Comparison of ENCODE assay signal across 11 cellular contexts in the genomic region with DNA sequence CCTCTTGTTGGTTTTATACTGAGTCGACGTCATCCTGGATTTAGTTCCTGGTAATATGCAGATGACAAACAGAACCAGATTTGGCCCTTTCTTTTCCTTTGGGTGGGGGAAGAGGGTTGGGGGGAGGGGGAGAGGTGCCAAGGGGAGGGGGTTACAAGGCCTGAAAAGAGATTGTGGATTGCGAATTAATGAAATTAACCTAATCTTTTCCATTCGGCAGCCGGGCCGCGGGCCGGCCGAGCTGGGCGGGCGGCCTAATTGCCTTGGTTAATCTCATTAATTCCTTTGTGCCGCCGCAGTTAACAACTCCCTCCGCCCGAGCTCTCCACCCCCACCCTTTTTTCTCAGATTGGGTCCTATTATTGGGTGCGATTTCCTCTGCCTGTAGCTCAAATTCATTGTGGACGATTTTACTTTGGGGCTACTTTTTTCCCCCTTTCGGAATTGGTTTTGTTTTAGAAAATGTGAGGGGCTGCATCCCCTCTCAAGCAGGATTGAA. TPM values are rescaled to one million over a fixed set of nuclear protein-coding genes. Genes with fewer than 3 reads are reported as not detected.
DNase-seq lines count a peak whose midpoint lies in the region; ATAC-seq and TF ChIP-seq lines count a peak whose summit lies in the region.
"Had no signal": no experiment of that assay in that cellular context is flagged by ENCODE, and none has a peak within 500 bp of the region (broad histone marks: within the 10 kb centered on the region; RNA-seq: fewer than 3 reads in every experiment).

No MANE protein-coding gene starts in this region.

- H3K56ac ChIP-seq in mesendoderm (ENCODE audit: low read length), result peak overlapping the region; percentile 98

- H3K9me3 ChIP-seq in mammary epithelial cell (replicated peaks; ENCODE audit: insufficient read depth, low read length), result peaks cover 9% of the 10 kb centered on the region
- H3K9me3 ChIP-seq in transverse colon, result no peaks in the 10 kb centered on the region

- no peak overlapping the region for H2BK120ac ChIP-seq in mesendoderm (ENCODE audit: low read depth, low read length)

- peaks cover 20% of the 10 kb centered on the region for H3K4me1 Mint-ChIP-seq in activated naive CD4-positive, alpha-beta T cell treated with anti-CD3 and anti-CD28 coated beads, Interleukin-2, amount 50 U/mL, for 24 hours

- no peak for TF ChIP-seq POLR2A in transverse colon (IDR thresholded peaks at IDR 0.05)

- no peak for TF ChIP-seq EP300 in transverse colon (IDR thresholded peaks at IDR 0.05; ENCODE audit: low read depth)

- peak overlapping the region; percentile 60 for H3K4ac ChIP-seq in mesendoderm (ENCODE audit: low read depth, low read length)

- dilution Hi-C loops in mammary epithelial cell (cut with HindIII; ENCODE audit: low sequenced_read_pairs), result loop anchor here (10.0 kb wide), 1 partner anchor 55 kb away; no protein-coding TSS in a partner anchor

- WGBS in mammary epithelial cell (ENCODE audit: low coverage, missing lambda C conversion rate), result 13% methylated on average over 6 of the region's 18 CpGs
- WGBS in mesendoderm (ENCODE audit: extremely low coverage, insufficient coverage, low lambda C conversion rate), result no CpG with 5 or more reads among the region's 18 CpGs
- WGBS in transverse colon (ENCODE audit: low coverage in 1 of 2), 2 donors, result 7% methylated on average over 11 to 18 of the region's 18 CpGs

- no peak overlapping the region for H4K8ac ChIP-seq in mesendoderm (ENCODE audit: low read depth, low read length)

- peaks cover 52% of the 10 kb centered on the region for H3K27me3 Mint-ChIP-seq in activated naive CD4-positive, alpha-beta T cell treated with anti-CD3 and anti-CD28 coated beads, Interleukin-2, amount 50 U/mL, for 24 hours

- no peaks in the 10 kb centered on the region for H3K79me2 ChIP-seq in mammary epithelial cell (ENCODE audit: insufficient read depth, low read length)
- H3K79me2 ChIP-seq in mesendoderm (ENCODE audit: control insufficient read depth, insufficient read depth, low read length), result peaks cover 33% of the 10 kb centered on the region

- peaks cover 78% of the 10 kb centered on the region for H3K27me3 ChIP-seq in mammary epithelial cell (ENCODE audit: insufficient read depth, low read length)
- H3K27me3 ChIP-seq in mesendoderm (ENCODE audit: insufficient read depth, low read length, poor library complexity), result peaks cover 27% of the 10 kb centered on the region
- peaks cover 100% of the 10 kb centered on the region for H3K27me3 ChIP-seq in transverse colon

- H3K9ac ChIP-seq in mammary epithelial cell (ENCODE audit: insufficient read depth, low read length) (no peak overlapping the region), mesendoderm (ENCODE audit: low read length) (peak overlapping the region; percentile 96)

- no peak overlapping the region for H2AK5ac ChIP-seq in mesendoderm (ENCODE audit: low read length)

- peak overlapping the region; percentile 69 for H2BK5ac ChIP-seq in mesendoderm (ENCODE audit: low read length)

- H3K4me3 ChIP-seq in mammary epithelial cell (replicated peaks in 1 of 3; ENCODE audit: insufficient read depth in 1 of 3, low read depth in 2 of 3, low read length in 3 of 3) (peak overlapping the region; percentile 39 to 42 (median 42)), mesendoderm (ENCODE audit: low read length) (no peak overlapping the region), transverse colon (peak overlapping the region in 3 of 4 donors; percentile 9 to 57 (median 33))

- H3K23ac ChIP-seq in mesendoderm (ENCODE audit: low read length), result no peak overlapping the region

- peak overlapping the region; percentile 40 for H3K4me3 Mint-ChIP-seq in activated naive CD4-positive, alpha-beta T cell treated with anti-CD3 and anti-CD28 coated beads, Interleukin-2, amount 50 U/mL, for 24 hours

- ATAC-seq in HG02588 (IDR thresholded peaks at IDR 0.05; ENCODE audit: unreplicated experiment), result no peak

- H3K27ac ChIP-seq in mammary epithelial cell (ENCODE audit: insufficient read depth, low read depth, low read length), result no peak overlapping the region
- no peak overlapping the region for H3K27ac ChIP-seq in mesendoderm (ENCODE audit: low read depth, low read length)
- no peak overlapping the region for H3K27ac ChIP-seq in transverse colon

- peaks cover 4% of the 10 kb centered on the region for H3K79me1 ChIP-seq in mesendoderm (ENCODE audit: low read length)

- H3K4me2 ChIP-seq in mammary epithelial cell (ENCODE audit: insufficient read depth, low read depth, low read length) (peak overlapping the region; percentile 90), mesendoderm (ENCODE audit: low read length) (peak overlapping the region; percentile 52)

- peak overlapping the region; percentile 69 for H2AFZ ChIP-seq in mammary epithelial cell (ENCODE audit: low read depth, low read length)

- no peaks in the 10 kb centered on the region for H3K36me3 ChIP-seq in mammary epithelial cell (ENCODE audit: insufficient read depth, low read length)
- peaks cover 3% of the 10 kb centered on the region for H3K36me3 ChIP-seq in mesendoderm (ENCODE audit: control insufficient read depth, insufficient read depth, low read length)
- H3K36me3 ChIP-seq in transverse colon, result no peaks in the 10 kb centered on the region

- H3K36me3 Mint-ChIP-seq in activated naive CD4-positive, alpha-beta T cell treated with anti-CD3 and anti-CD28 coated beads, Interleukin-2, amount 50 U/mL, for 24 hours, result no peaks in the 10 kb centered on the region

- peak overlapping the region; percentile 91 for H3K18ac ChIP-seq in mesendoderm (ENCODE audit: low read length)

- peaks cover 2% of the 10 kb centered on the region for H4K20me1 ChIP-seq in mammary epithelial cell (ENCODE audit: insufficient read depth, low read length)

- in situ Hi-C loops in mammary epithelial cell (cut with MboI; ENCODE audit: low sequenced_read_pairs in 2 of 2), result no loop called here
- in situ Hi-C loops in transverse colon (cut with MboI; ENCODE audit: low pct_ligation_motif_present in 1 of 4, low pct_unique_long_range_greater_than_20kb in 1 of 4, low sequenced_read_pairs in 3 of 4), result no loop called here

- no peak for DNase-seq in activated naive CD4-positive, alpha-beta T cell treated with Interleukin-2 at 50 U/mL for 16 hours
- DNase-seq in mammary epithelial cell, result no peak
- DNase-seq in mesendoderm, result peak; percentile 96
- DNase-seq in transverse colon, result no peak
- DNase-seq in SW 1271 (lab: John Stamatoyannopoulos, UW), result no peak
- DNase-seq in NCI-H2171 (lab: John Stamatoyannopoulos, UW), result no peak
- DNase-seq: T1000 had no signal

- CTCF ChIA-PET in mammary epithelial cell (lab: Charles Lee; ENCODE audit: low non-redundant PET), result interaction anchor here (0.7 kb wide), 1 partner anchor 64 kb away, joined by 9 read pairs; no protein-coding TSS in a partner anchor

- TF ChIP-seq CTCF in mammary epithelial cell (conservative IDR thresholded peaks at IDR 0.05 in 1 of 2, IDR thresholded peaks at IDR 0.05 in 1 of 2; ENCODE audit: extremely low read depth in 1 of 2, insufficient read depth in 1 of 2, low read depth in 1 of 2, low read length in 2 of 2) (no peak), transverse colon (IDR thresholded peaks at IDR 0.05) (no peak)

- H3K4me1 ChIP-seq in mammary epithelial cell (ENCODE audit: insufficient read depth, low read length) (peaks cover 13% of the 10 kb centered on the region), mesendoderm (ENCODE audit: control insufficient read depth, low read depth, low read length) (peaks cover 10% of the 10 kb centered on the region), transverse colon (peaks cover 9 to 25% (median 21%) of the 10 kb centered on the region in 4 donors)

- no peak overlapping the region for H3K27ac Mint-ChIP-seq in activated naive CD4-positive, alpha-beta T cell treated with anti-CD3 and anti-CD28 coated beads, Interleukin-2, amount 50 U/mL, for 24 hours

- H3K9me3 Mint-ChIP-seq in activated naive CD4-positive, alpha-beta T cell treated with anti-CD3 and anti-CD28 coated beads, Interleukin-2, amount 50 U/mL, for 24 hours, result no peaks in the 10 kb centered on the region

- H2BK15ac ChIP-seq in mesendoderm (replicated peaks; ENCODE audit: low read depth), result no peak overlapping the region

- intact Hi-C loops in mammary epithelial cell (cut with micrococcal nuclease) (no loop called here), transverse colon (cut with DNase I; ENCODE audit: low total_unique reads) (no loop called here)

- no peak overlapping the region for H4K5ac ChIP-seq in mesendoderm (ENCODE audit: low read length)

- no TSS peak for BruUV-seq in mammary epithelial cell (replicated peaks; lab: Mats Ljungman, UMichigan)

RNA-seq across cellular contexts. Expression of a gene that starts 0.4 kb away (rescaled TPM):
- total RNA-seq in mammary epithelial cell, result under 1 TPM in 1 of 2 donors, not detected in 1; 0.17 TPM
- polyA plus RNA-seq in mammary epithelial cell, result 0.05 TPM
- polyA minus RNA-seq in mammary epithelial cell, result not detected
- polyA plus RNA-seq in mesendoderm (2013, experiment 1 of 2), result 44.8 TPM
- polyA plus RNA-seq in mesendoderm (2013, experiment 2 of 2), result 42.8 TPM
- under 1 TPM in 1 of 4 donors, not detected in 3; 0.32 TPM for total RNA-seq in transverse colon
- total RNA-seq: G401, myocyte had no signal
